8 cellular contexts compared by ENCODE assay signal in genomic region chr19:29211041-29211440, GRCh38. TPM values are rescaled to one million over a fixed set of nuclear protein-coding genes. Genes with fewer than 3 reads are reported as not detected.
A peak's percentile ranks its signal among the peaks of the same experiment; 100 is the strongest.
DNase-seq lines count a peak whose midpoint lies in the region; ATAC-seq and TF ChIP-seq lines count a peak whose summit lies in the region.
"Not testable (repeated sequence)": the region's sequence is repeated elsewhere in the genome, so short reads cannot be mapped to it uniquely, and the experiment has no call there.

No MANE protein-coding gene starts in this region.

- CTCF ChIA-PET in T-cell (lab: Charles Lee); activated naive CD4-positive, alpha-beta T cell treated with anti-CD3 and anti-CD28 coated beads, Interleukin-2, amount 10 ng/mL, durations not matched to agents 7 days and 5 days (lab: Charles Lee): not testable (repeated sequence)

- H3K36me3 Mint-ChIP-seq in CD4-positive, CD25-positive, alpha-beta regulatory T cell = peaks cover 13% of the 10 kb centered on the region
- H3K36me3 Mint-ChIP-seq in T-cell = peaks cover 32% of the 10 kb centered on the region
- peaks cover 39% of the 10 kb centered on the region for H3K36me3 Mint-ChIP-seq in activated naive CD4-positive, alpha-beta T cell treated with anti-CD3 and anti-CD28 coated beads, Interleukin-2, amount 10 ng/mL, durations not matched to agents 7 days and 5 days

- not testable (repeated sequence) for H3K9me3 ChIP-seq in CD4-positive, CD25-positive, alpha-beta regulatory T cell (ENCODE audit: control insufficient read depth in 2 of 2, low read length in 2 of 2); duodenal mucosa (ENCODE audit: control insufficient read depth in 1 of 2, low read length in 2 of 2); hepatocyte (ENCODE audit: low read depth); neural cell (ENCODE audit: low read length)

- not testable (repeated sequence) for H3K9ac ChIP-seq in duodenal mucosa (ENCODE audit: low read depth in 1 of 2, low read length in 2 of 2); neural cell (ENCODE audit: low read length)

- peak overlapping the region in 2 of 3 donors; percentile 96 to 99 for H3K27ac Mint-ChIP-seq in CD4-positive, CD25-positive, alpha-beta regulatory T cell
- peak overlapping the region; percentile 92 to 94 for H3K27ac Mint-ChIP-seq in T-cell
- H3K27ac Mint-ChIP-seq in activated naive CD4-positive, alpha-beta T cell treated with anti-CD3 and anti-CD28 coated beads, Interleukin-2, amount 10 ng/mL, durations not matched to agents 7 days and 5 days = peak overlapping the region; percentile 99
- H3K27ac Mint-ChIP-seq in stimulated activated naive CD8-positive, alpha-beta T cell treated with anti-CD3 and anti-CD28 coated beads, Interleukin-15, amount 100 ng/mL, for 72 hours = peak overlapping the region in 1 of 2 donors; percentile 97

- peak overlapping the region; percentile 93 to 98 (median 95) for H3K4me3 Mint-ChIP-seq in CD4-positive, CD25-positive, alpha-beta regulatory T cell
- H3K4me3 Mint-ChIP-seq in T-cell = peak overlapping the region; percentile 93 to 97 (median 95)
- H3K4me3 Mint-ChIP-seq in activated naive CD4-positive, alpha-beta T cell treated with anti-CD3 and anti-CD28 coated beads, Interleukin-2, amount 10 ng/mL, durations not matched to agents 7 days and 5 days = peak overlapping the region; percentile 98
- H3K4me3 Mint-ChIP-seq in stimulated activated naive CD8-positive, alpha-beta T cell treated with anti-CD3 and anti-CD28 coated beads, Interleukin-15, amount 100 ng/mL, for 72 hours = peak overlapping the region; percentile 86 to 87

- peaks cover 42% of the 10 kb centered on the region for H4K20me1 ChIP-seq in hepatocyte (ENCODE audit: insufficient read depth, poor library complexity, severe bottlenecking)
- H4K20me1 ChIP-seq in neural cell (ENCODE audit: insufficient read depth) = not testable (repeated sequence)

- not testable (repeated sequence) for H3K27me3 Mint-ChIP-seq in CD4-positive, CD25-positive, alpha-beta regulatory T cell; T-cell; activated naive CD4-positive, alpha-beta T cell treated with anti-CD3 and anti-CD28 coated beads, Interleukin-2, amount 10 ng/mL, durations not matched to agents 7 days and 5 days; stimulated activated naive CD8-positive, alpha-beta T cell treated with anti-CD3 and anti-CD28 coated beads, Interleukin-15, amount 100 ng/mL, for 72 hours

- H3K27ac ChIP-seq in CD4-positive, CD25-positive, alpha-beta regulatory T cell (ENCODE audit: insufficient read depth, low read length, poor library complexity, severe bottlenecking); duodenal mucosa (ENCODE audit: low read depth, low read length); hepatocyte; neural cell (ENCODE audit: low read length): not testable (repeated sequence)
- peak overlapping the region; percentile 95 for H3K27ac ChIP-seq in HL-60 (replicated peaks)

- TF ChIP-seq EP300 in neural cell (conservative IDR thresholded peaks at IDR 0.05; ENCODE audit: poor library complexity, severe bottlenecking) = not testable (repeated sequence)

- H3K36me3 ChIP-seq in CD4-positive, CD25-positive, alpha-beta regulatory T cell (ENCODE audit: control insufficient read depth, insufficient read depth, low read length) = peaks cover 17% of the 10 kb centered on the region
- H3K36me3 ChIP-seq in duodenal mucosa (ENCODE audit: control insufficient read depth in 1 of 2, insufficient read depth in 2 of 2, low read length in 2 of 2); hepatocyte (replicated peaks; ENCODE audit: insufficient read depth, low read depth); neural cell (ENCODE audit: insufficient read depth, low read length): not testable (repeated sequence)

- ATAC-seq in CD4-positive, CD25-positive, alpha-beta regulatory T cell (ENCODE audit: low read depth in 2 of 2); T-cell (replicated peaks in 1 of 4); stimulated activated naive CD8-positive, alpha-beta T cell treated with anti-CD3 and anti-CD28 coated beads, Interleukin-15, amount 100 ng/mL, for 72 hours: not testable (repeated sequence)

- H3K4me1 ChIP-seq in CD4-positive, CD25-positive, alpha-beta regulatory T cell (ENCODE audit: control insufficient read depth, insufficient read depth, low read length, poor library complexity, severe bottlenecking) = peaks cover 31% of the 10 kb centered on the region
- peaks cover 11 to 21% of the 10 kb centered on the region in 2 donors for H3K4me1 ChIP-seq in duodenal mucosa (ENCODE audit: control insufficient read depth in 1 of 2, insufficient read depth in 2 of 2, low read length in 2 of 2)
- H3K4me1 ChIP-seq in hepatocyte (ENCODE audit: insufficient read depth) = peaks cover 12% of the 10 kb centered on the region

- H3K79me2 ChIP-seq in hepatocyte = peaks cover 64% of the 10 kb centered on the region
- peaks cover 41% of the 10 kb centered on the region for H3K79me2 ChIP-seq in neural cell (replicated peaks; ENCODE audit: insufficient read depth, low read length)

- not testable (repeated sequence) for TF ChIP-seq CTCF in HL-60 (IDR thresholded peaks at IDR 0.05; ENCODE audit: insufficient read depth, low read length); hepatocyte (IDR thresholded peaks at IDR 0.05; ENCODE audit: poor library complexity); neural cell (IDR thresholded peaks at IDR 0.05; ENCODE audit: poor library complexity, severe bottlenecking)

- peaks cover 42 to 66% (median 44%) of the 10 kb centered on the region in 4 donors for H3K4me1 Mint-ChIP-seq in CD4-positive, CD25-positive, alpha-beta regulatory T cell
- H3K4me1 Mint-ChIP-seq in T-cell = peaks cover 46 to 61% (median 60%) of the 10 kb centered on the region in 3 donors
- peaks cover 50% of the 10 kb centered on the region for H3K4me1 Mint-ChIP-seq in activated naive CD4-positive, alpha-beta T cell treated with anti-CD3 and anti-CD28 coated beads, Interleukin-2, amount 10 ng/mL, durations not matched to agents 7 days and 5 days
- H3K4me1 Mint-ChIP-seq in stimulated activated naive CD8-positive, alpha-beta T cell treated with anti-CD3 and anti-CD28 coated beads, Interleukin-15, amount 100 ng/mL, for 72 hours = peaks cover 39% of the 10 kb centered on the region

- POLR2A ChIA-PET in T-cell (lab: Charles Lee) = not testable (repeated sequence)

- 98% methylated on average over 3 of the region's 3 CpGs for WGBS in hepatocyte (ENCODE audit: low lambda C conversion rate, missing lambda C conversion rate)

- H2AFZ ChIP-seq in hepatocyte; neural cell (ENCODE audit: low read depth, low read length): not testable (repeated sequence)

- DNase-seq in CD4-positive, CD25-positive, alpha-beta regulatory T cell; HL-60 (ENCODE audit: low read depth in 1 of 2, low spot score in 1 of 2); T-cell; activated naive CD4-positive, alpha-beta T cell treated with anti-CD3 and anti-CD28 coated beads, Interleukin-2, amount 10 ng/mL, durations not matched to agents 7 days and 5 days; hepatocyte (ENCODE audit: low spot score); stimulated activated naive CD8-positive, alpha-beta T cell treated with anti-CD3 and anti-CD28 coated beads, Interleukin-15, amount 100 ng/mL, for 72 hours: not testable (repeated sequence)

- peak overlapping the region; percentile 94 for H3K4me3 ChIP-seq in CD4-positive, CD25-positive, alpha-beta regulatory T cell (ENCODE audit: low read depth, low read length)
- not testable (repeated sequence) for H3K4me3 ChIP-seq in HL-60 (replicated peaks; ENCODE audit: insufficient read depth, low read length)
- H3K4me3 ChIP-seq in duodenal mucosa (ENCODE audit: low read depth in 1 of 2, low read length in 2 of 2) (peak overlapping the region; percentile 82 to 93), hepatocyte (peak overlapping the region; percentile 82), neural cell (ENCODE audit: low read length) (peak overlapping the region; percentile 90)

- TF ChIP-seq RAD21 in neural cell (conservative IDR thresholded peaks at IDR 0.05) = not testable (repeated sequence)

- H3K4me2 ChIP-seq in hepatocyte (peak overlapping the region; percentile 96), neural cell (ENCODE audit: low read length) (peak overlapping the region; percentile 94)

- H3F3A ChIP-seq in neural cell (ENCODE audit: insufficient read depth, low read length, poor library complexity, severe bottlenecking) = not testable (repeated sequence)

- H3K27me3 ChIP-seq in CD4-positive, CD25-positive, alpha-beta regulatory T cell (ENCODE audit: control insufficient read depth, insufficient read depth, low read length); HL-60 (ENCODE audit: insufficient read depth, poor library complexity, severe bottlenecking); duodenal mucosa (ENCODE audit: control insufficient read depth in 1 of 2, insufficient read depth in 2 of 2, low read length in 2 of 2); hepatocyte; neural cell (ENCODE audit: insufficient read depth, low read depth, low read length): not testable (repeated sequence)

- H3K9me2 ChIP-seq in hepatocyte (replicated peaks; ENCODE audit: insufficient read depth); neural cell (ENCODE audit: insufficient read depth, low read length): not testable (repeated sequence)

- not testable (repeated sequence) for H3K9me3 Mint-ChIP-seq in CD4-positive, CD25-positive, alpha-beta regulatory T cell; T-cell; activated naive CD4-positive, alpha-beta T cell treated with anti-CD3 and anti-CD28 coated beads, Interleukin-2, amount 10 ng/mL, durations not matched to agents 7 days and 5 days; stimulated activated naive CD8-positive, alpha-beta T cell treated with anti-CD3 and anti-CD28 coated beads, Interleukin-15, amount 100 ng/mL, for 72 hours

RNA-seq across cellular contexts. Expression of gene UQCRFS1, which starts 1.9 kb away (rescaled TPM):
- total RNA-seq in CD4-positive, CD25-positive, alpha-beta regulatory T cell = 27.2 TPM
- 100 to 1,000 TPM in 2 of 4 donors, 10 to 100 TPM in 2; 85.3 to 108 (median 100) TPM for polyA plus RNA-seq in CD4-positive, CD25-positive, alpha-beta regulatory T cell
- total RNA-seq in T-cell (10 to 100 TPM; 17.3 to 24.4 (median 18.6) TPM), hepatocyte (43.5 and 45.0 TPM in 2 replicates)
- polyA plus RNA-seq in hepatocyte (73.3 and 79.0 TPM in 2 replicates), neural cell (48.4 and 55.2 TPM in 2 replicates)
- polyA minus RNA-seq in neural cell = 28.1 and 28.7 TPM in 2 replicates
